Comparison of ENCODE assay signal across 25 cellular contexts in the genomic region with DNA sequence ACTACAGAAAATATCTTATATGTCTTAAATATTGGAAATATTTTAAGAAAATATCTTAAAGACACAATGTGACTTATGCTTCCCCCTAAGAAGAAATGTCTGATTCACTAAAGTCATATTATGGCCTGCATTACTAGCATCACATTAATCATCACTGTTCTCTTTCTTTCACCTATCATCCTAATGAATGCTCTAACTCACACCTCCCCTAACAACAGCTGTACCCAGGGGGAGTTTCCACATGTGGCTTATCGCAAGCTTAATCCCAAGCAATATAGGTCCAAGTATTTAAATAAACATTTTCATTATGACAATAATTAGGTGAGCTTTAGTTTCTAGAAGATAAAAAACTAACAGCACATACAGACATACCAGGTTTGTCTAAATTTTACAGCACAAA.
"Had no signal": no experiment of that assay in that cellular context is flagged by ENCODE, and none has a peak within 500 bp of the region (broad histone marks: within the 10 kb centered on the region; RNA-seq: fewer than 3 reads in every experiment).

No MANE protein-coding gene starts in this region.

- DNase-seq: activated CD4-positive, alpha-beta memory T cell treated with anti-CD3 and anti-CD28 coated beads for 36 hours; activated CD4-positive, alpha-beta T cell treated with anti-CD3 and anti-CD28 coated beads for 48 hours; activated effector memory CD4-positive, alpha-beta T cell treated with Interleukin-2 at 50 U/mL for 16 hours; activated naive CD4-positive, alpha-beta T cell treated with anti-CD3 and anti-CD28 coated beads for 36 hours; activated naive CD8-positive, alpha-beta T cell treated with anti-CD3 and anti-CD28 coated beads, Interleukin-2, amount 10 ng/mL, durations not matched to agents 7 days and 5 days; activated T-cell treated with anti-CD3 and anti-CD28 coated beads, Interleukin-2, amount 50 U/mL, for 48 hours; amygdala; cortex of kidney; erythroblast; foreskin melanocyte; glutamatergic neuron; hippocampal formation; left cardiac atrium; mesenchymal stem cell; nucleus accumbens; right lobe of liver; small intestine; stimulated activated CD4-positive, alpha-beta T cell treated with anti-CD3 and anti-CD28 coated beads, Interleukin-4, amount 100 ng/mL, for 1 hour; stimulated activated naive CD4-positive, alpha-beta T cell treated with Interleukin-2 at 50 U/mL for 16 hours; SW 1271; T-helper 17 cell; upper lobe of right lung had no signal

- H3K27ac ChIP-seq: cardiac muscle cell, parathyroid adenoma, right lobe of liver, thoracic aorta, upper lobe of right lung had no signal

- H3K4me1 ChIP-seq: parathyroid adenoma, right lobe of liver, upper lobe of right lung had no signal

- H3K27me3 ChIP-seq: cardiac muscle cell, right lobe of liver, upper lobe of right lung had no signal

- H3K9me3 ChIP-seq: right lobe of liver, thoracic aorta, upper lobe of right lung had no signal

- H3K4me3 ChIP-seq: cardiac muscle cell, right lobe of liver, thoracic aorta, upper lobe of right lung had no signal

- ATAC-seq: left cardiac atrium, right lobe of liver, T-helper 17 cell, upper lobe of right lung had no signal

- H3K9ac ChIP-seq: parathyroid adenoma had no signal

- H2AFZ ChIP-seq: parathyroid adenoma had no signal
